21 cellular contexts compared by ENCODE assay signal in the genomic region with DNA sequence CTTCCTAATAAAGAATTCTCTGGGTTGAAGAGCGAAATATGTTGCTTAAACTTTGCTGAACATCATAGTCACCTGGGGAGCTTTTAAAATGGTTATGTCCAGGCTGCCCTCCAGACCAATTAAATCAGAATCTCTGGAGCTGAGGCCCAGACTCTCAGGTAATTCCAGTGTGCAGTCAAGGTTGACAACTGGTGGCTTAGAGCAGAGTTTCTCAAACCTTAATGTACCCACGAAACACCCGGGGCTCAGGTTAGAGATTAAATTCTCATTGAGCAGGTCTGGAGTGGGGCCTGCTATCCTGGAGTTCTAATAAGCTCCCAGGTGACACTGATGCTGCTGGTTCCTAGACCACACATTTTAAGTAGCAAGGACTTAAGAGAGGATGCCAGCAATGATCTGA.
"Had no signal": no experiment of that assay in that cellular context is flagged by ENCODE, and none has a peak within 500 bp of the region (broad histone marks: within the 10 kb centered on the region; RNA-seq: fewer than 3 reads in every experiment).

No MANE protein-coding gene starts in this region.

- H3K4me1 ChIP-seq: colonic mucosa, left lung, stomach, tibial artery had no signal

- H3K36me3 Mint-ChIP-seq: mesothelial cell of epicardium; natural killer cell treated with Interleukin-12 subunit alpha and Interleukin-12 subunit beta and Interleukin-15 and Interleukin-18, amount 100 ng/mL, for 72 hours had no signal

- H3K4me3 Mint-ChIP-seq: dendritic cell treated with granulocyte-macrophage colony-stimulating factor and Interleukin-4, amounts not matched to agents 40 ng/mL and 50 ng/mL, for 4 days; mesothelial cell of epicardium; naive B cell; natural killer cell treated with Interleukin-12 subunit alpha and Interleukin-12 subunit beta and Interleukin-15 and Interleukin-18, amount 100 ng/mL, for 72 hours; neural progenitor cell; stimulated activated effector memory CD8-positive, alpha-beta T cell treated with anti-CD3 and anti-CD28 coated beads, Interleukin-12 subunit alpha, Interleukin-12 subunit beta, amount 100 ng/mL, for 72 hours had no signal

- H3K27ac ChIP-seq: colonic mucosa, left lung, neural progenitor cell, parathyroid adenoma, right atrium auricular region, stomach, tibial artery, upper lobe of left lung had no signal

- H3K27me3 ChIP-seq: colonic mucosa, left lung, right atrium auricular region, stomach, tibial artery, upper lobe of left lung had no signal

- H3K9me3 Mint-ChIP-seq: dendritic cell treated with granulocyte-macrophage colony-stimulating factor and Interleukin-4, amounts not matched to agents 40 ng/mL and 50 ng/mL, for 4 days; mesothelial cell of epicardium; naive B cell; natural killer cell treated with Interleukin-12 subunit alpha and Interleukin-12 subunit beta and Interleukin-15 and Interleukin-18, amount 100 ng/mL, for 72 hours; stimulated activated effector memory CD8-positive, alpha-beta T cell treated with anti-CD3 and anti-CD28 coated beads, Interleukin-12 subunit alpha, Interleukin-12 subunit beta, amount 100 ng/mL, for 72 hours had no signal

- H3K27me3 Mint-ChIP-seq: dendritic cell treated with granulocyte-macrophage colony-stimulating factor and Interleukin-4, amounts not matched to agents 40 ng/mL and 50 ng/mL, for 4 days; naive B cell; natural killer cell treated with Interleukin-12 subunit alpha and Interleukin-12 subunit beta and Interleukin-15 and Interleukin-18, amount 100 ng/mL, for 72 hours; progenitor cell of endocrine pancreas had no signal

- H3K27ac Mint-ChIP-seq: dendritic cell treated with granulocyte-macrophage colony-stimulating factor and Interleukin-4, amounts not matched to agents 40 ng/mL and 50 ng/mL, for 4 days; mesothelial cell of epicardium; neural progenitor cell; progenitor cell of endocrine pancreas; stimulated activated effector memory CD8-positive, alpha-beta T cell treated with anti-CD3 and anti-CD28 coated beads, Interleukin-12 subunit alpha, Interleukin-12 subunit beta, amount 100 ng/mL, for 72 hours had no signal

- H3K36me3 ChIP-seq: colonic mucosa, left lung, neural progenitor cell, right atrium auricular region, upper lobe of left lung had no signal

- H3K4me3 ChIP-seq: colonic mucosa, left lung, mucosa of descending colon, neural progenitor cell, right atrium auricular region, smooth muscle cell, stomach, tibial artery, upper lobe of left lung had no signal

- H3K4me1 Mint-ChIP-seq: stimulated activated effector memory CD8-positive, alpha-beta T cell treated with anti-CD3 and anti-CD28 coated beads, Interleukin-12 subunit alpha, Interleukin-12 subunit beta, amount 100 ng/mL, for 72 hours had no signal

- DNase-seq: colonic mucosa; effector CD8-positive, alpha-beta T cell; left lung; mesenchymal stem cell; mucosa of descending colon; naive B cell; stimulated activated CD4-positive, alpha-beta T cell treated with anti-CD3 and anti-CD28 coated beads, Interleukin-2, amount 100 ng/mL, for 24 hours; stimulated activated CD4-positive, alpha-beta T cell treated with anti-CD3 and anti-CD28 coated beads, Interleukin-4, amount 100 ng/mL, for 24 hours; stimulated activated naive CD4-positive, alpha-beta T cell treated with Interleukin-2 at 50 U/mL for 16 hours; stomach; tibial artery; upper lobe of left lung had no signal

- H3K4me2 ChIP-seq: neural progenitor cell, smooth muscle cell had no signal

- H3K9ac ChIP-seq: neural progenitor cell, parathyroid adenoma had no signal

- H3K9me3 ChIP-seq: colonic mucosa, left lung, mucosa of descending colon, right atrium auricular region, stomach, tibial artery, upper lobe of left lung had no signal
